In the genomic region with DNA sequence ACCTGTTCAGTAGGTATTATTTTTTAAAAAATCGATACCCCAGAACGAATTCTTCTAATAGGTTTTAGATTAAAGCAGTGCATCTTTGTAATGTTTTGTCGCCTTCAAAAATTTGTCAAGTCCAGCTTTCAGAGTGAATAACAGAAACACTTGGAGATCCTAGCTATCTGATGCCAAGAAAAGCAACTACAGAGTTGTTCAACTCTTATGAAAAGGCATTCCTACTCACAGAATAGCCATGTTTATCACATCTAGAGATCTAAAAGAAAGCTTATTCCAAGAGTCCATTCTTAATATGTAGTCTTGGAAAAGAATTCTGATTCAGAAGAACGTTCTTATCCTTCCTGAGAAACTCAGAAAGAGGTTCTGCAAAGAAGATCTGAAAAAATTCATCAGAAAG, we compare ENCODE assay signal across 18 cellular contexts.
DNase-seq lines count a peak whose midpoint lies in the region; ATAC-seq and TF ChIP-seq lines count a peak whose summit lies in the region.
"Had no signal": no experiment of that assay in that cellular context is flagged by ENCODE, and none has a peak within 500 bp of the region (broad histone marks: within the 10 kb centered on the region; RNA-seq: fewer than 3 reads in every experiment).

No MANE protein-coding gene starts in this region.

- DNase-seq in EH (ENCODE audit: low read depth) = peak; percentile 77
- DNase-seq in choroid plexus epithelial cell (ENCODE audit: low read depth) = peak; percentile 26
- no peak for DNase-seq in glomerular visceral epithelial cell (ENCODE audit: extremely low spot score)
- DNase-seq in CD8-positive, alpha-beta T cell = no peak
- no peak for DNase-seq in SHP77 treated with DMSO at 0.1 percent for 48 hours (lab: John Stamatoyannopoulos, UW)
- DNase-seq in NOMO-1 (lab: John Stamatoyannopoulos, UW; ENCODE audit: unreplicated experiment in 2 of 2) = no peak
- DNase-seq: GDM1, MM.1S, NCI-H1048, NCI-H1417 treated with DMSO at 0.1 percent for 48 hours, NCI-H187, NCI-H526 had no signal

- no peak overlapping the region for H3K27ac ChIP-seq in CD8-positive, alpha-beta T cell (ENCODE audit: low read depth, low read length)
- H3K27ac ChIP-seq: C4-2B, HL-60 had no signal

- no peak overlapping the region for H3K4me3 ChIP-seq in choroid plexus epithelial cell (ENCODE audit: low read depth, low read length)
- H3K4me3 ChIP-seq in CD8-positive, alpha-beta T cell (ENCODE audit: low read depth, low read length) = no peak overlapping the region
- H3K4me3 ChIP-seq: K562 had no signal

- CTCF ChIA-PET in CD8-positive, alpha-beta T cell (lab: Charles Lee) = no interaction called here

- intact Hi-C loops in CD8-positive, alpha-beta T cell (cut with DNase I, micrococcal nuclease) = no loop called here

- no peak overlapping the region for H3K4me3 Mint-ChIP-seq in nephron
- no peak overlapping the region for H3K4me3 Mint-ChIP-seq in CD8-positive, alpha-beta T cell

- H3K4me1 ChIP-seq in CD8-positive, alpha-beta T cell (ENCODE audit: insufficient read depth, low read length) = no peaks in the 10 kb centered on the region

- POLR2A ChIA-PET in CD8-positive, alpha-beta T cell (lab: Charles Lee) = no interaction called here

- H3K9me3 ChIP-seq in CD8-positive, alpha-beta T cell (ENCODE audit: low read length) = no peaks in the 10 kb centered on the region

- no peaks in the 10 kb centered on the region for H3K9me3 Mint-ChIP-seq in nephron
- no peaks in the 10 kb centered on the region for H3K9me3 Mint-ChIP-seq in CD8-positive, alpha-beta T cell

- ATAC-seq in SK-N-SH treated with all-trans-retinoic acid at 6 μM for 48 hours = peak; percentile 28; the same call in 1 of the 3 replicates
- no peak for ATAC-seq in CD8-positive, alpha-beta T cell
- ATAC-seq: HepG2, K562 had no signal

- peaks cover 3% of the 10 kb centered on the region for H3K36me3 Mint-ChIP-seq in nephron (ENCODE audit: low read depth)
- H3K36me3 Mint-ChIP-seq in CD8-positive, alpha-beta T cell = no peaks in the 10 kb centered on the region

- peaks cover 4% of the 10 kb centered on the region for H3K27me3 ChIP-seq in CD8-positive, alpha-beta T cell (ENCODE audit: insufficient read depth, low read length)

- H3K4me1 Mint-ChIP-seq in nephron = peaks cover 50% of the 10 kb centered on the region
- H3K4me1 Mint-ChIP-seq in CD8-positive, alpha-beta T cell (ENCODE audit: low read depth) = no peaks in the 10 kb centered on the region

- TF ChIP-seq CTCF in choroid plexus epithelial cell (conservative IDR thresholded peaks at IDR 0.05; ENCODE audit: low read depth, low read length) (no peak), nephron (IDR thresholded peaks at IDR 0.05; ENCODE audit: unreplicated experiment in 3 of 3) (no peak)
- TF ChIP-seq CTCF in CD8-positive, alpha-beta T cell (IDR thresholded peaks at IDR 0.05) = no peak

- no peaks in the 10 kb centered on the region for H3K27me3 Mint-ChIP-seq in nephron (ENCODE audit: low read depth)
- H3K27me3 Mint-ChIP-seq in CD8-positive, alpha-beta T cell (ENCODE audit: low read depth) = no peaks in the 10 kb centered on the region

- peak overlapping the region in 2 of 3 experiments; percentile 49 to 50 for H3K27ac Mint-ChIP-seq in nephron
- H3K27ac Mint-ChIP-seq in CD8-positive, alpha-beta T cell = no peak overlapping the region

- H3K36me3 ChIP-seq in CD8-positive, alpha-beta T cell (ENCODE audit: insufficient read depth, low read length) = no peaks in the 10 kb centered on the region

TF ChIP-seq in SK-N-SH treated with all-trans-retinoic acid at 6 μM for 48 hours, 23 proteins besides CTCF, POLR2A, EP300 and RAD21:
- TF ChIP-seq, protein P1, sequence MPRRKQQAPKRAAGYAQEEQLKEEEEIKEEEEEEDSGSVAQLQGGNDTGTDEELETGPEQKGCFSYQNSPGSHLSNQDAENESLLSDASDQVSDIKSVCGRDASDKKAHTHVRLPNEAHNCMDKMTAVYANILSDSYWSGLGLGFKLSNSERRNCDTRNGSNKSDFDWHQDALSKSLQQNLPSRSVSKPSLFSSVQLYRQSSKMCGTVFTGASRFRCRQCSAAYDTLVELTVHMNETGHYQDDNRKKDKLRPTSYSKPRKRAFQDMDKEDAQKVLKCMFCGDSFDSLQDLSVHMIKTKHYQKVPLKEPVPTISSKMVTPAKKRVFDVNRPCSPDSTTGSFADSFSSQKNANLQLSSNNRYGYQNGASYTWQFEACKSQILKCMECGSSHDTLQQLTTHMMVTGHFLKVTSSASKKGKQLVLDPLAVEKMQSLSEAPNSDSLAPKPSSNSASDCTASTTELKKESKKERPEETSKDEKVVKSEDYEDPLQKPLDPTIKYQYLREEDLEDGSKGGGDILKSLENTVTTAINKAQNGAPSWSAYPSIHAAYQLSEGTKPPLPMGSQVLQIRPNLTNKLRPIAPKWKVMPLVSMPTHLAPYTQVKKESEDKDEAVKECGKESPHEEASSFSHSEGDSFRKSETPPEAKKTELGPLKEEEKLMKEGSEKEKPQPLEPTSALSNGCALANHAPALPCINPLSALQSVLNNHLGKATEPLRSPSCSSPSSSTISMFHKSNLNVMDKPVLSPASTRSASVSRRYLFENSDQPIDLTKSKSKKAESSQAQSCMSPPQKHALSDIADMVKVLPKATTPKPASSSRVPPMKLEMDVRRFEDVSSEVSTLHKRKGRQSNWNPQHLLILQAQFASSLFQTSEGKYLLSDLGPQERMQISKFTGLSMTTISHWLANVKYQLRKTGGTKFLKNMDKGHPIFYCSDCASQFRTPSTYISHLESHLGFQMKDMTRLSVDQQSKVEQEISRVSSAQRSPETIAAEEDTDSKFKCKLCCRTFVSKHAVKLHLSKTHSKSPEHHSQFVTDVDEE (CRISPR knock-in tag; IDR thresholded peaks at IDR 0.05) = no peak
- TF ChIP-seq, protein P2, sequence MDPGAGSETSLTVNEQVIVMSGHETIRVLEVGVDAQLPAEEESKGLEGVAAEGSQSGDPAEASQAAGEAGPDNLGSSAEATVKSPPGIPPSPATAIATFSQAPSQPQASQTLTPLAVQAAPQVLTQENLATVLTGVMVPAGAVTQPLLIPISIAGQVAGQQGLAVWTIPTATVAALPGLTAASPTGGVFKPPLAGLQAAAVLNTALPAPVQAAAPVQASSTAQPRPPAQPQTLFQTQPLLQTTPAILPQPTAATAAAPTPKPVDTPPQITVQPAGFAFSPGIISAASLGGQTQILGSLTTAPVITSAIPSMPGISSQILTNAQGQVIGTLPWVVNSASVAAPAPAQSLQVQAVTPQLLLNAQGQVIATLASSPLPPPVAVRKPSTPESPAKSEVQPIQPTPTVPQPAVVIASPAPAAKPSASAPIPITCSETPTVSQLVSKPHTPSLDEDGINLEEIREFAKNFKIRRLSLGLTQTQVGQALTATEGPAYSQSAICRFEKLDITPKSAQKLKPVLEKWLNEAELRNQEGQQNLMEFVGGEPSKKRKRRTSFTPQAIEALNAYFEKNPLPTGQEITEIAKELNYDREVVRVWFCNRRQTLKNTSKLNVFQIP (CRISPR knock-in tag; IDR thresholded peaks at IDR 0.05; ENCODE audit: borderline replicate concordance, low read depth) = no peak
- TF ChIP-seq GLIS3 (CRISPR knock-in tag; IDR thresholded peaks at IDR 0.05) (no peak), TOX (CRISPR knock-in tag; IDR thresholded peaks at IDR 0.05; ENCODE audit: borderline replicate concordance) (no peak), ARNTL (CRISPR knock-in tag; IDR thresholded peaks at IDR 0.05; ENCODE audit: borderline replicate concordance, low read depth) (no peak), ZNF8 (CRISPR knock-in tag; IDR thresholded peaks at IDR 0.05) (no peak), TCF4 (CRISPR knock-in tag; IDR thresholded peaks at IDR 0.05; ENCODE audit: borderline replicate concordance) (no peak), BACH2 (CRISPR knock-in tag; IDR thresholded peaks at IDR 0.05; ENCODE audit: borderline replicate concordance) (no peak), PPARA (CRISPR knock-in tag; IDR thresholded peaks at IDR 0.05; ENCODE audit: borderline replicate concordance) (no peak), RARB (CRISPR knock-in tag; IDR thresholded peaks at IDR 0.05) (no peak), CSDC2 (CRISPR knock-in tag; IDR thresholded peaks at IDR 0.05) (no peak), ZC3H10 (CRISPR knock-in tag; IDR thresholded peaks at IDR 0.05) (no peak)
- TF ChIP-seq, protein P3, sequence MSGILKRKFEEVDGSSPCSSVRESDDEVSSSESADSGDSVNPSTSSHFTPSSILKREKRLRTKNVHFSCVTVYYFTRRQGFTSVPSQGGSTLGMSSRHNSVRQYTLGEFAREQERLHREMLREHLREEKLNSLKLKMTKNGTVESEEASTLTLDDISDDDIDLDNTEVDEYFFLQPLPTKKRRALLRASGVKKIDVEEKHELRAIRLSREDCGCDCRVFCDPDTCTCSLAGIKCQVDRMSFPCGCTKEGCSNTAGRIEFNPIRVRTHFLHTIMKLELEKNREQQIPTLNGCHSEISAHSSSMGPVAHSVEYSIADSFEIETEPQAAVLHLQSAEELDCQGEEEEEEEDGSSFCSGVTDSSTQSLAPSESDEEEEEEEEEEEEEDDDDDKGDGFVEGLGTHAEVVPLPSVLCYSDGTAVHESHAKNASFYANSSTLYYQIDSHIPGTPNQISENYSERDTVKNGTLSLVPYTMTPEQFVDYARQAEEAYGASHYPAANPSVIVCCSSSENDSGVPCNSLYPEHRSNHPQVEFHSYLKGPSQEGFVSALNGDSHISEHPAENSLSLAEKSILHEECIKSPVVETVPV (CRISPR knock-in tag; IDR thresholded peaks at IDR 0.05) = no peak
- TF ChIP-seq, protein P4, sequence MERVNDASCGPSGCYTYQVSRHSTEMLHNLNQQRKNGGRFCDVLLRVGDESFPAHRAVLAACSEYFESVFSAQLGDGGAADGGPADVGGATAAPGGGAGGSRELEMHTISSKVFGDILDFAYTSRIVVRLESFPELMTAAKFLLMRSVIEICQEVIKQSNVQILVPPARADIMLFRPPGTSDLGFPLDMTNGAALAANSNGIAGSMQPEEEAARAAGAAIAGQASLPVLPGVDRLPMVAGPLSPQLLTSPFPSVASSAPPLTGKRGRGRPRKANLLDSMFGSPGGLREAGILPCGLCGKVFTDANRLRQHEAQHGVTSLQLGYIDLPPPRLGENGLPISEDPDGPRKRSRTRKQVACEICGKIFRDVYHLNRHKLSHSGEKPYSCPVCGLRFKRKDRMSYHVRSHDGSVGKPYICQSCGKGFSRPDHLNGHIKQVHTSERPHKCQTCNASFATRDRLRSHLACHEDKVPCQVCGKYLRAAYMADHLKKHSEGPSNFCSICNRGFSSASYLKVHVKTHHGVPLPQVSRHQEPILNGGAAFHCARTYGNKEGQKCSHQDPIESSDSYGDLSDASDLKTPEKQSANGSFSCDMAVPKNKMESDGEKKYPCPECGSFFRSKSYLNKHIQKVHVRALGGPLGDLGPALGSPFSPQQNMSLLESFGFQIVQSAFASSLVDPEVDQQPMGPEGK (CRISPR knock-in tag; IDR thresholded peaks at IDR 0.05; ENCODE audit: borderline replicate concordance) = no peak

Comparison
In these comparisons a context has a peak if more than half of its experiments do, and no peak if none do; other contexts are left out.
1. DNase-seq: peak in EH (single experiment) and choroid plexus epithelial cell (single experiment); none in glomerular visceral epithelial cell (single experiment), CD8-positive, alpha-beta T cell (0 of 7), SHP77 treated with DMSO at 0.1 percent for 48 hours (single experiment) and NOMO-1 (0 of 2).